In the genomic region with DNA sequence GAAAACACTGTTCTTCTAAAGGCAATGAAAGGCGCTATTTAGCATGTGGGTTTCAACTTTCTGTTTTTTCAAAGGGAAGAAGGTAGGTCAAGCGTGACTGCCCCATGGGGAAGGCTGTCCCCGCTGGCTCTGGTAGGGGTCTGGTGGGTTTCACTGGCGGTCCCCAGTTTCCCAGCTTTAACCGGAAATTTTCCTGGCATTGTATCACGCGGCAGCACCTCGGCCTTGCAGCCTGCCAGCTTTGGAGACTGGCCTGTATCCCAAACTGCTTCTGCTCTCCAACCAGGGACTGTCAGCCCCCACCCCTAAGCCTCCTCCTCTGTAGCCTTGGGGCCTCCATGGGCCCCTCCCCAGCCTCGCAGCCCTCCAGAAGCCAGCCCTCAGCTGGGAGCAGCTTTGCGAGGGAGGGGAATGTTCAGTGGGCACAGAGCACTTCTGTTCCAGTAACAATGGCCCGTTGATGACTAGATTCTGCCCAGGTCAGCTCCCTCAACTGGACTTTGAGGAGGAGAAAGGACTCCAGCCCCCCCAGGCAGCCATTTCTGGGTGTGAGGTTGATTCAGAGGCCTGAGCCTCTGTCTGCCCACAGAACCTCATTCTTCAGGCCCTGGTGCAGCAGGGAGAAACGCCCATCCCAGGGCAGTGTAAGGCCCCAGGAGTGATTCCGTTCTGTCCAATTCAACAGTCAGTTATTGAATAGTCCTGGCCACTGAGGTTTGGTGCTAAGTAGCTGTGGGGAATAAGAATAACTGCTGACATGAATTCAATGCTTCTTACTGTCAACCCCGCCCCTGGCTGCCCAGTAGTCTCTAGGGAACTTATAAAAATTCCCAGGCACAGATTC, we compare ENCODE assay signal across 11 cellular contexts. TPM values are rescaled to one million over a fixed set of nuclear protein-coding genes. Genes with fewer than 3 reads are reported as not detected.
DNase-seq lines count a peak whose midpoint lies in the region; ATAC-seq, FAIRE-seq and TF ChIP-seq lines count a peak whose summit lies in the region.
"Had no signal": no experiment of that assay in that cellular context is flagged by ENCODE, and none has a peak within 500 bp of the region (broad histone marks: within the 10 kb centered on the region; RNA-seq: fewer than 3 reads in every experiment).

No MANE protein-coding gene starts in this region.

- intact Hi-C loops in adrenal gland (cut with DNase I), result no loop called here
- intact Hi-C loops in heart right ventricle (cut with DNase I), result no loop called here
- intact Hi-C loops in pancreas (cut with DNase I), result no loop called here
- intact Hi-C loops in CD4-positive, alpha-beta memory T cell (cut with micrococcal nuclease), result no loop called here

- H3K4me3 ChIP-seq in adrenal gland (peak overlapping the region in 1 of 4 donors; percentile 6), heart right ventricle (no peak overlapping the region), pancreas (no peak overlapping the region)
- no peak overlapping the region for H3K4me3 ChIP-seq in CD4-positive, alpha-beta memory T cell (ENCODE audit: low read length in 2 of 2)

- H3K9me3 ChIP-seq in adrenal gland (replicated peaks in 1 of 3) (no peaks in the 10 kb centered on the region), heart right ventricle (no peaks in the 10 kb centered on the region), pancreas (no peaks in the 10 kb centered on the region)
- no peaks in the 10 kb centered on the region for H3K9me3 ChIP-seq in CD4-positive, alpha-beta memory T cell (ENCODE audit: control insufficient read depth in 1 of 2, low read length in 2 of 2)

- POLR2A ChIA-PET in CD4-positive, alpha-beta memory T cell (lab: Charles Lee; ENCODE audit: partially characterized antibody), result no interaction called here

- TF ChIP-seq CTCF in adrenal gland (IDR thresholded peaks at IDR 0.05), result no peak
- TF ChIP-seq CTCF in heart right ventricle (IDR thresholded peaks at IDR 0.05), result no peak
- no peak for TF ChIP-seq CTCF in pancreas (IDR thresholded peaks at IDR 0.05)

- no peaks in the 10 kb centered on the region for H3K27me3 ChIP-seq in adrenal gland
- no peaks in the 10 kb centered on the region for H3K27me3 ChIP-seq in heart right ventricle
- H3K27me3 ChIP-seq in pancreas, result no peaks in the 10 kb centered on the region
- no peaks in the 10 kb centered on the region for H3K27me3 ChIP-seq in CD4-positive, alpha-beta memory T cell (ENCODE audit: insufficient read depth, low read length)

- peak overlapping the region; percentile 66 to 97 (median 89) for H3K27ac ChIP-seq in adrenal gland
- H3K27ac ChIP-seq in heart right ventricle, result peak overlapping the region in 9 of 10 donors; percentile 47 to 86 (median 73)
- H3K27ac ChIP-seq in pancreas, result peak overlapping the region; percentile 47 to 73 (median 52)
- no peak overlapping the region for H3K27ac ChIP-seq in CD4-positive, alpha-beta memory T cell (ENCODE audit: low read depth, low read length)

- no peak for FAIRE-seq in pancreas (lab: Jason Lieb, UNC)

- no peaks in the 10 kb centered on the region for H3K36me3 Mint-ChIP-seq in CD4-positive, alpha-beta memory T cell
- H3K36me3 Mint-ChIP-seq: CD14-positive monocyte had no signal

- no peaks in the 10 kb centered on the region for H3K9me3 Mint-ChIP-seq in CD4-positive, alpha-beta memory T cell

- H3K4me1 Mint-ChIP-seq in CD4-positive, alpha-beta memory T cell, result peaks cover 0 to 5% (median 2%) of the 10 kb centered on the region in 4 donors

- no peak overlapping the region for H3K4me3 Mint-ChIP-seq in CD4-positive, alpha-beta memory T cell
- H3K4me3 Mint-ChIP-seq: CD14-positive monocyte had no signal

- ATAC-seq in heart right ventricle, result peak in 6 of 8 donors; percentile 6 to 42 (median 14)
- ATAC-seq in pancreas, result peak; percentile 15 to 72 (median 50)

- WGBS in adrenal gland, 4 donors, result 36 to 49% (median 36%) methylated on average over 6 to 14 of the region's 14 CpGs
- WGBS in heart right ventricle, 2 donors, result 41 to 43% methylated on average over 14 of the region's 14 CpGs
- WGBS in pancreas, 2 donors, result 47 to 48% methylated on average over 14 of the region's 14 CpGs

- no peak overlapping the region for H3K27ac Mint-ChIP-seq in CD4-positive, alpha-beta memory T cell

- H3K36me3 ChIP-seq in adrenal gland (replicated peaks in 1 of 2), result no peaks in the 10 kb centered on the region
- H3K36me3 ChIP-seq in heart right ventricle, result no peaks in the 10 kb centered on the region
- no peaks in the 10 kb centered on the region for H3K36me3 ChIP-seq in pancreas
- no peaks in the 10 kb centered on the region for H3K36me3 ChIP-seq in CD4-positive, alpha-beta memory T cell (ENCODE audit: insufficient read depth, low read length)

- CTCF ChIA-PET in CD4-positive, alpha-beta memory T cell (lab: Charles Lee; ENCODE audit: partially characterized antibody), result no interaction called here

- H3K27me3 Mint-ChIP-seq in CD4-positive, alpha-beta memory T cell, result peaks cover 0 to 2% of the 10 kb centered on the region in 2 donors

- H3K4me1 ChIP-seq in adrenal gland (replicated peaks in 1 of 2) (peaks cover 77 to 98% of the 10 kb centered on the region in 2 donors), heart right ventricle (peaks cover 59 to 100% (median 96%) of the 10 kb centered on the region in 9 donors), pancreas (peaks cover under 1 to 18% (median 7%) of the 10 kb centered on the region in 3 donors)
- no peaks in the 10 kb centered on the region for H3K4me1 ChIP-seq in CD4-positive, alpha-beta memory T cell (ENCODE audit: insufficient read depth, low read length)

- peak; percentile 98 for DNase-seq in Ammon's horn (ENCODE audit: low spot score)
- DNase-seq in adrenal gland, result peak in 6 of 7 donors; percentile 71 to 85 (median 82)
- DNase-seq in heart right ventricle, result no peak
- peak in 3 of 6 donors; percentile 34 to 57 (median 42) for DNase-seq in pancreas
- DNase-seq in NCI-H1092 (lab: John Stamatoyannopoulos, UW), result no peak
- DNase-seq in CD4-positive, alpha-beta memory T cell, result no peak
- DNase-seq in RPMI8226, result no peak
- DNase-seq in activated CD4-positive, alpha-beta T cell treated with anti-CD3 and anti-CD28 coated beads, Interleukin-2, amount 50 U/mL, for 48 hours, result no peak
- DNase-seq: activated naive CD4-positive, alpha-beta T cell treated with anti-CD3 and anti-CD28 coated beads, Interleukin-2, amount 50 U/mL, for 16 hours had no signal

- TF ChIP-seq POLR2A in adrenal gland (IDR thresholded peaks at IDR 0.05), result no peak

RNA-seq across cellular contexts. Expression of a gene that starts 17.1 kb away (rescaled TPM):
- total RNA-seq in adrenal gland (10 to 100 TPM; 32.2 to 49.7 (median 35.9) TPM), heart right ventricle (10 to 100 TPM; 14.5 to 28.7 (median 21.3) TPM), pancreas (10 to 100 TPM in 1 of 6 donors, 1 to 10 TPM in 5; 3.1 to 10.8 (median 3.8) TPM)
- polyA plus RNA-seq in adrenal gland (10 to 100 TPM in 1 of 3 donors, 1 to 10 TPM in 2; 3.9 to 30.2 (median 5.4) TPM), heart right ventricle (10 to 100 TPM in 1 of 2 donors, 1 to 10 TPM in 1; 6.3 to 12.0 TPM), pancreas (1 to 10 TPM; 3.3 to 3.6 TPM)
- total RNA-seq in CD4-positive, alpha-beta memory T cell, result not detected
- polyA plus RNA-seq in CD4-positive, alpha-beta memory T cell, result not detected
- total RNA-seq: T-helper 1 cell treated with Interleukin-12 subunit alpha and Interleukin-12 subunit beta and Interleukin-4 antibody, amounts not matched to agents 30 ng/mL and 1 ng/mL, for 36 hours had no signal
- polyA plus RNA-seq: CD14-positive monocyte had no signal

Comparison
In these comparisons a context has a peak if more than half of its experiments do, and no peak if none do; other contexts are left out.
1. DNase-seq: peak in Ammon's horn (single experiment) and adrenal gland (6 of 7); none in heart right ventricle (0 of 2), NCI-H1092 (single experiment), CD4-positive, alpha-beta memory T cell (0 of 5), RPMI8226 (single experiment) and activated CD4-positive, alpha-beta T cell treated with anti-CD3 and anti-CD28 coated beads, Interleukin-2, amount 50 U/mL, for 48 hours (0 of 2).
2. RNA of a gene that starts 17.1 kb away (total RNA-seq): 32.2 to 49.7 TPM in adrenal gland, 14.5 to 28.7 TPM in heart right ventricle and 3.1 to 10.8 TPM in pancreas; not detected in CD4-positive, alpha-beta memory T cell; every median in the first group is over 4 times any median in the second.